ENCODE assay signal across 10 cellular contexts in the genomic region with DNA sequence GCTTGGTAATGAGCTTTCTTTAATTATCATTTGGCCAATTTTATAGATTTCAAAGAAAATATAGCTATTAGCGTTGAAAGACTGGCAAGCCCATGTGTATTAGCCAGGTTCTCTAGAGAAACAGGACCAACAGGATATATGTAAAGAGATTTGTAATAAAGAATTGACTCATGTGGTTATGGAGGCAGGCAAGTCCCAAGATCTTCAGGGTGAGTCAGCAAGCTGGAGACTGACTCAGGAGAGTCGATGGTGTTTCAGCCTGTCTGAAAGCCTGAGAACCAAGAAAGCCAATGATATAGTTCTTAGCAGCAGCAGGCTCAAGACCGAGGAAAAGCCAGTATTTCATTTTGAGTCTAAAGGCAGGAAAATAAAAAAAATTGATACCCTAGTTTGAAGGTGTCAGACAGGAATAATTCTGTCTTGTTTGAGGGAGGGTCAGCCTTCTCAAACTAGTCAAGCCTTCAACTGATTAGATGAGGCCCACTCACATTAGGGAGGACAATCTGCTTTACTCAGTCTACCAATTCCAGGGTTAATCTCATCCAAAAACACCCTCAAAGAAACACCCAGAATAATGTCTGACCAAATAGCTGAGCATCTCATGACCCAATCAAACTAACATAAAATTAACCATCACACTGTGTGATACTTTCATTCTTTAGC.
DNase-seq lines count a peak whose midpoint lies in the region; ATAC-seq and TF ChIP-seq lines count a peak whose summit lies in the region.
"Had no signal": no experiment of that assay in that cellular context is flagged by ENCODE, and none has a peak within 500 bp of the region (broad histone marks: within the 10 kb centered on the region; RNA-seq: fewer than 3 reads in every experiment).

No MANE protein-coding gene starts in this region.

- CTCF ChIA-PET in AG04449 (lab: Yijun Ruan, JAX), result interaction anchor here (1.1 kb wide), 1 partner anchor 75 kb away, joined by 4 read pairs; no protein-coding TSS in a partner anchor

- DNase-seq in AG04449 (ENCODE audit: low read depth, low spot score) (peak; percentile 79), RKO (ENCODE audit: low spot score) (peak; percentile 91), fibroblast of gingiva (ENCODE audit: low read depth) (peak; percentile 7), NCI-H748 treated with DMSO at 0.1 percent for 48 hours (lab: John Stamatoyannopoulos, UW) (no peak), COLO668 (lab: John Stamatoyannopoulos, UW; ENCODE audit: unreplicated experiment) (no peak)
- DNase-seq: uterus had no signal

- no peak overlapping the region for H3K4me3 ChIP-seq in AG04449 (ENCODE audit: low read depth, low read length)
- H3K4me3 ChIP-seq: uterus had no signal

- POLR2A ChIA-PET in AG04449 (lab: Yijun Ruan, JAX), result no interaction called here

- no peak for TF ChIP-seq CTCF in AG04449 (IDR thresholded peaks at IDR 0.05; ENCODE audit: insufficient read depth, low read length, missing control alignments)

- ATAC-seq in GM21825 (IDR thresholded peaks at IDR 0.05; ENCODE audit: unreplicated experiment) (peak; percentile 44), GM18868 (IDR thresholded peaks at IDR 0.05; ENCODE audit: unreplicated experiment) (no peak), HG03521 (IDR thresholded peaks at IDR 0.05; ENCODE audit: unreplicated experiment) (no peak)
- ATAC-seq: sciatic nerve had no signal

Comparison
In these comparisons a context has a peak if more than half of its experiments do, and no peak if none do; other contexts are left out.
1. DNase-seq: peak in AG04449 (single experiment), RKO (single experiment) and fibroblast of gingiva (single experiment); none in NCI-H748 treated with DMSO at 0.1 percent for 48 hours (single experiment) and COLO668 (single experiment).